ENCODE assay signal across 1 cellular context in the genomic region with DNA sequence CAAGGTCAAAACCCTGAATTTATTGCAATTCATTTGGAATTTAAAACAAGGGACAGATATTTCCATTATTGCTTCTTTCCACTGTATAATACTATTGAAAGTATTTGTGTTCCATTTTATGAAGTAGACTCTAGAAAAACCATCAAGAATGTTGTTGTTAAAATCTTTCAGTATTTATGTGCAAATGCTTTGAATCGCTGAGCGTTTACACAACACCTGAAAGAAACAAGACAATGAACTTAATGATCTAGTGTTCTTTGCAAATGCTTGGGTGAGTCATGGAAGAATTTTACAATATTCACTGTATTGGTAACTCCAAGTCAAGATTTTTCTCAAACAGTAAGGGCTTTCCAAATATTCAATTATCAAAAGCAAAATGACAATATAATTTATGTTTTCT.
TF ChIP-seq lines count a peak whose summit lies in the region.

No MANE protein-coding gene starts in this region.

TF ChIP-seq in H1, 55 proteins besides CTCF, POLR2A, EP300 and RAD21:
- TF ChIP-seq ATF3 (IDR thresholded peaks at IDR 0.05; ENCODE audit: insufficient read depth, low read depth, low read length) (no peak), JUND (IDR thresholded peaks at IDR 0.05; ENCODE audit: low read length) (0 out of 2 replicates have a peak, but pooled peaks have one; percentile 34)
